Comparison of ENCODE assay signal across 21 cellular contexts in the genomic region with DNA sequence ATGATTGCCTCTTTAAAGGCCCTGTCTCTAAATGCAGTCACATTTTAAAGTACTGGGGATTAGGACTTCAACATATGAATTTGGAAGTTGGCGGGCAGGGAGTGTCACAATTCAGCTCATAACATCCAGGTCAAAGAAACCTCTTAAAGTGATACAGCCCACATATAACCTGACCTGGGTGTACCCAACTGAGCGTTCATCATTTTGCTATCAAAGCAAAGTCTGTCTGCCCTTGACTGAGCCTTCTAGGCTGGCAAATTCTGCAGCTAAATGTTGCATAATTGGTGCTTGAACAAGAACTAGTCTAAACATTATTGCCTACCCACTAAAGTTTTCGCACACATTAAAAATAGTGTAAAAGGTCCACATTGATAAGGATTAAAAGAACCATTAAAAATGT.
"Had no signal": no experiment of that assay in that cellular context is flagged by ENCODE, and none has a peak within 500 bp of the region (broad histone marks: within the 10 kb centered on the region; RNA-seq: fewer than 3 reads in every experiment).

No MANE protein-coding gene starts in this region.

- H3K4me3 ChIP-seq: K562 had no signal

- H3K9me2 ChIP-seq: SK-N-SH had no signal

- H3K9ac ChIP-seq: KMS-11, SK-N-SH had no signal

- H3K27me3 Mint-ChIP-seq: IgD-negative memory B cell had no signal

- ATAC-seq: K562, Panc1 had no signal

- H3K4me2 ChIP-seq: KMS-11, SK-N-SH had no signal

- H3K27ac Mint-ChIP-seq: IgD-negative memory B cell had no signal

- H3K27ac ChIP-seq: KMS-11, RWPE1 had no signal

- DNase-seq: Kasumi-1, MM.1S, NCI-H1092 treated with DMSO at 0.1 percent for 48 hours, NCI-H1436, NCI-H187, NCI-H2029, NCI-H2081 treated with DMSO at 0.1 percent for 48 hours, NCI-H2171, NCI-H226, NCI-H446, NCI-H510A, NCI-H524 treated with DMSO at 0.1 percent for 48 hours, NCI-H69, NCI-H774, SHP77, SK-N-SH had no signal

- H3K9me3 ChIP-seq: SK-N-SH had no signal

- H3K4me3 Mint-ChIP-seq: IgD-negative memory B cell had no signal
